In the genomic region with DNA sequence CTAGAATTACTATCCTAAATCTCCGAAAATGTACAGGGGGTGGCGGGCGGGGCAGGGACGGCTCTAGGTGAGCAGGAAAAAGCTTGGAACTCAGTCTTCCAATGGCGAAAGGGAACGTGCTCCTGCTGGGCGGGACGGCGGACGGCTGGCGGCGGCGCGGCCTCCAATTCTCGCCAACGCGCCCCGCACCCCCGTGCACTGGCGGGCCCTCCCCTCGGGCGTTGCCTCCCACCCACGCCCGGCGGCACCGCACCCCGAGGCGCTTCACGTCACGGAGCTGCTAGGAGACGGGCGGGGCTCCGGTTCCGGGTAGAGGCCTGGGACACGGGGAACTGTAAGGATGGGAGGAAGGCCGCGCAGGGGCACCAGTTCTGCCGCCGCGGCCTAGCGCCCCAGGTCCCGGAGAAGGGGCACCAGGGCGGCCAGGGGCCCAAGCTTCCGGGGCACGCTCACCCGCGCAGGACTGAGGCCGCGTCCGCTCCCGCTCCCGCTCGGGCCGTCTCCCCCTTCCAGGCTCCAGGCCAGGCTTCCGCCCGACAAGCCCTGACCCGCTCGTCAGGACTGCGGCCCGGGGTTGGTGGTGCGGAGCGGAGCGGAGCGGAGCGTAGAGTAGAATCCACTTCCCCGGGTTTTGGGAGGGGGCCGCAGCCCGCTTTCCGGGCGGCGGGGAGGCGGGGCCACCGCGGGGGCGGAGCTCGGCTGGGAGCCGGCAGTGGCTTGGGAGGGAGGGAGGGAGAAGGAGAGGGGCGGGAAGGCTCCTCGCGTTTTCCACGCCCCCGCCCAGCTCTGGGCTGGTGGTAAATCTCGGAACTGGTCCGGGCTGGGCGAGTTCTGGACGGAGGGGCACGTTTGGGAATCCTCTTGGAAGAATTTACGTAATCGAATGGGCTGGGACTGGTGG, we compare ENCODE assay signal across 8 cellular contexts. TPM values are rescaled to one million over a fixed set of nuclear protein-coding genes. Genes with fewer than 3 reads are reported as not detected.
DNase-seq lines count a peak whose midpoint lies in the region; TF ChIP-seq lines count a peak whose summit lies in the region.

Gene DDX59, minus strand, starts transcription at position 594 of the 901 bp plus-strand sequence. CDS start 3,167 bp downstream, outside the sequence.

- peak within 1 kb of the TSS; percentile 97 for H3K27ac Mint-ChIP-seq in neural crest cell (ENCODE audit: unreplicated experiment)

- H2AFZ ChIP-seq in MM.1S (ENCODE audit: low read length): peak within 1 kb of the TSS; percentile 86

- H3K27me3 ChIP-seq in HAP-1 (ENCODE audit: low read depth): no peaks in the 10 kb centered on the region
- H3K27me3 ChIP-seq in MM.1S (replicated peaks; ENCODE audit: insufficient read depth, low read length): no peaks in the 10 kb centered on the region
- H3K27me3 ChIP-seq in stomach smooth muscle (ENCODE audit: control insufficient read depth in 1 of 2, insufficient read depth in 2 of 2, low read length in 2 of 2): no peaks in the 10 kb centered on the region

- peaks cover 3% of the 10 kb centered on the region for H3K36me3 Mint-ChIP-seq in neural crest cell (ENCODE audit: low read depth)

- H3K9me3 ChIP-seq in ES-I3 (ENCODE audit: control insufficient read depth, insufficient read depth, low read length): no peaks in the 10 kb centered on the region
- no peaks in the 10 kb centered on the region for H3K9me3 ChIP-seq in HAP-1
- no peaks in the 10 kb centered on the region for H3K9me3 ChIP-seq in MM.1S (replicated peaks; ENCODE audit: insufficient read depth, low read length)
- no peaks in the 10 kb centered on the region for H3K9me3 ChIP-seq in stomach smooth muscle (ENCODE audit: control insufficient read depth in 2 of 2, low read length in 2 of 2)

- no peaks in the 10 kb centered on the region for H3K27me3 Mint-ChIP-seq in neural crest cell (ENCODE audit: low read depth)

- in situ Hi-C loops in HAP-1 (cut with MboI; ENCODE audit: low sequenced_read_pairs): no loop called here

- H3K4me3 Mint-ChIP-seq in neural crest cell: peak within 1 kb of the TSS; percentile 96

- H3K4me1 ChIP-seq in ES-I3 (ENCODE audit: insufficient read depth, low read length): peaks cover 15% of the 10 kb centered on the region
- peaks cover 29% of the 10 kb centered on the region for H3K4me1 ChIP-seq in HAP-1
- peaks cover 13% of the 10 kb centered on the region for H3K4me1 ChIP-seq in MM.1S (ENCODE audit: low read length)
- peaks cover 7% of the 10 kb centered on the region for H3K4me1 ChIP-seq in stomach smooth muscle (ENCODE audit: control insufficient read depth, insufficient read depth, low read length)

- H3K9ac ChIP-seq in ES-I3 (ENCODE audit: low read depth, low read length): peak within 1 kb of the TSS; percentile 96
- H3K9ac ChIP-seq in MM.1S (ENCODE audit: low read length): peak within 1 kb of the TSS; percentile 99
- H3K9ac ChIP-seq in stomach smooth muscle (ENCODE audit: low read length in 2 of 2): peak within 1 kb of the TSS; percentile 89 to 98

- no peaks in the 10 kb centered on the region for H4K20me1 ChIP-seq in MM.1S (ENCODE audit: insufficient read depth, low read length)

- H3F3A ChIP-seq in MM.1S (ENCODE audit: insufficient read depth, low read length): peaks cover 8% of the 10 kb centered on the region

- peaks cover 32% of the 10 kb centered on the region for H3K79me2 ChIP-seq in MM.1S (ENCODE audit: low read length)

- H3K4me3 ChIP-seq in HAP-1: peak within 1 kb of the TSS; percentile 79
- H3K4me3 ChIP-seq in MM.1S (ENCODE audit: low read length): peak within 1 kb of the TSS; percentile 94
- peak within 1 kb of the TSS; percentile 89 for H3K4me3 ChIP-seq in fibroblast of villous mesenchyme (ENCODE audit: low read depth, low read length)
- peak within 1 kb of the TSS; percentile 80 to 86 for H3K4me3 ChIP-seq in stomach smooth muscle (ENCODE audit: low read length in 2 of 2)

- peaks cover 35% of the 10 kb centered on the region for H3K4me1 Mint-ChIP-seq in neural crest cell

- DNase-seq in HAP-1 (ENCODE audit: low spot score in 2 of 2) (peak; percentile 95 to 97), MM.1S (peak; percentile 96), SIG-M5 (lab: John Stamatoyannopoulos, UW) (peak; percentile 83), activated gamma-delta T cell (lab: John Stamatoyannopoulos, UW) (peak; percentile 84), fibroblast of villous mesenchyme (ENCODE audit: low read depth) (peak; percentile 98), neural crest cell (ENCODE audit: low read depth, low spot score) (peak; percentile 90)

- peak within 1 kb of the TSS; percentile 66 for H3K4me2 ChIP-seq in MM.1S (ENCODE audit: low read depth, low read length)

- no peaks in the 10 kb centered on the region; the same call in 1 of the 2 replicates for H3K36me3 ChIP-seq in ES-I3 (ENCODE audit: insufficient read depth, low read length)
- peaks cover 3% of the 10 kb centered on the region; the same call in 1 of the 2 replicates for H3K36me3 ChIP-seq in HAP-1 (replicated peaks)
- 0 out of 2 replicates have a peak, but pooled peaks cover 3% of the 10 kb centered on the region for H3K36me3 ChIP-seq in MM.1S (replicated peaks; ENCODE audit: insufficient read depth, low read length)
- peaks cover 4 to 5% of the 10 kb centered on the region in 2 donors for H3K36me3 ChIP-seq in stomach smooth muscle (ENCODE audit: control insufficient read depth in 2 of 2, insufficient read depth in 2 of 2, low read length in 2 of 2)

- no peaks in the 10 kb centered on the region for H3K9me3 Mint-ChIP-seq in neural crest cell

- no peaks in the 10 kb centered on the region for H3K9me2 ChIP-seq in MM.1S (replicated peaks; ENCODE audit: insufficient read depth, low read length)

- H3K27ac ChIP-seq in MM.1S (ENCODE audit: low read length) (peak within 1 kb of the TSS; percentile 97), stomach smooth muscle (ENCODE audit: low read length) (peak within 1 kb of the TSS; percentile 99)

- TF ChIP-seq CTCF in MM.1S (IDR thresholded peaks at IDR 0.05; ENCODE audit: low read length) (no peak), fibroblast of villous mesenchyme (IDR thresholded peaks at IDR 0.05; ENCODE audit: insufficient read depth, low read depth, low read length) (no peak), neural crest cell (conservative IDR thresholded peaks at IDR 0.05) (no peak)

RNA-seq across cellular contexts. Expression of gene DDX59, which starts in this region (rescaled TPM):
- total RNA-seq in fibroblast of villous mesenchyme (9.7 and 16.0 TPM in 2 replicates), neural crest cell (18.0 and 19.7 TPM in 2 replicates)

Comparison
In these comparisons a context has a peak if more than half of its experiments do, and no peak if none do; other contexts are left out.
1. Peak in every context shown above with its lines: DNase-seq, H3K4me3 ChIP-seq and H3K27ac ChIP-seq.